15 cellular contexts compared by ENCODE assay signal in the genomic region with DNA sequence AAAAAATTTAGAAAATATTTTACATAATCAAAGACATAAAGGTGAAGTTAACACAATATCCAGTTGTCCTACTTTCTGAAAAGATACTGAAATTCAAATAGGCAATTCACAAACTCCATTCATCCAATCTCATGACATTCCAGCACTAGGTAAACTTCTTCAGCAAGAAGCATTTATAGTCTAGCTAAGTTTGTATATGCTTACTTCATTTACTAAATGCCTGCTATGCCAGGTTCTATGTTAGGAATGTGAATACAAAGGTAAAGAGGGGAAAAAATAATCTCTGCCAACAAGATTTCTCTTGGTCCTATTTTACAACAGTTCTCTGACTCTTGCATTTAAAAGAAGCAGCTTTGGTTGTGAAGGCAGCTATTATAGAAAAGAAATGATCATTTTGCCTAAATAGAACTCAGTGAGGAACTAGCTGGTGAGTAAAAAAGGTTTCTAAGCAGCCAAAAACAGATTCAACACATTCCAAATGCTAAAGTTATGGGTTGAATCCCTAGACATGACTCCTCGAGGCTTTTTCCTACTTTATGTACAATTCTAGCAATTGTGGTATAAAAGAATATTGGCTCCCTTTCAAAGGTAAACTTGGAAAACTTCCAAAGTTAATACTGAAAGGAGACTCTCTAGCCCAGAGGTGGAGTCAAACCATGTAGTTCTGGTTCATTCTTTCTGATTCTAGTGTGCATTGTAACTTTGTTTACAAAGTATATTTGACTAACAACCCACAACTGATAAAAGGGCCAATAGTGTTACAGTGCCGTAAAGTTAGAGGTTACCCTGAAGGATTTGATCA. TPM values are rescaled to one million over a fixed set of nuclear protein-coding genes. Genes with fewer than 3 reads are reported as not detected.
DNase-seq lines count a peak whose midpoint lies in the region; ATAC-seq and TF ChIP-seq lines count a peak whose summit lies in the region.
"Had no signal": no experiment of that assay in that cellular context is flagged by ENCODE, and none has a peak within 500 bp of the region (broad histone marks: within the 10 kb centered on the region; RNA-seq: fewer than 3 reads in every experiment).

No MANE protein-coding gene starts in this region.

- H3K4me3 ChIP-seq in RWPE2 (ENCODE audit: severe bottlenecking) (no peak overlapping the region), SJCRH30 (no peak overlapping the region)
- H3K4me3 ChIP-seq: BLaER1 treated with 17β-estradiol and CSF1 and Interleukin-3, amounts not matched to agents 10 nM and 100 nM; stomach had no signal

- no peaks in the 10 kb centered on the region for H3K36me3 ChIP-seq in RWPE2 (ENCODE audit: low read depth)
- no peaks in the 10 kb centered on the region for H3K36me3 ChIP-seq in SJCRH30
- H3K36me3 ChIP-seq: BLaER1 treated with 17β-estradiol and CSF1 and Interleukin-3, amounts not matched to agents 10 nM and 100 nM; stomach had no signal

- no peaks in the 10 kb centered on the region for H3K9me3 Mint-ChIP-seq in chondrocyte (ENCODE audit: low read depth)

- DNase-seq in DMS153 treated with DMSO at 0.1 percent for 48 hours (lab: John Stamatoyannopoulos, UW; ENCODE audit: unreplicated experiment) (peak; percentile 89), M059J (ENCODE audit: low read depth) (peak; percentile 63), RWPE2 (ENCODE audit: low spot score) (no peak), left lobe of liver (ENCODE audit: low spot score) (no peak), glomerular visceral epithelial cell (ENCODE audit: extremely low spot score) (no peak), SJCRH30 (no peak), chondrocyte (ENCODE audit: low spot score) (no peak)
- DNase-seq: activated naive CD4-positive, alpha-beta T cell; GF-D8; HCEC 1CT; NCI-H226; stomach had no signal

- H3K27ac Mint-ChIP-seq in chondrocyte (ENCODE audit: unreplicated experiment) = no peak overlapping the region

- H3K27ac ChIP-seq in RWPE2 (ENCODE audit: poor library complexity, severe bottlenecking) (no peak overlapping the region), SJCRH30 (no peak overlapping the region)
- H3K27ac ChIP-seq: BLaER1 treated with 17β-estradiol and CSF1 and Interleukin-3, amounts not matched to agents 10 nM and 100 nM; stomach had no signal

- H3K9me3 ChIP-seq in RWPE2 (ENCODE audit: severe bottlenecking) (no peaks in the 10 kb centered on the region), SJCRH30 (replicated peaks) (no peaks in the 10 kb centered on the region)
- H3K9me3 ChIP-seq: BLaER1 treated with 17β-estradiol and CSF1 and Interleukin-3, amounts not matched to agents 10 nM and 100 nM; stomach had no signal

- peaks cover 24% of the 10 kb centered on the region for H3K4me1 Mint-ChIP-seq in chondrocyte (ENCODE audit: low read depth)

- H3K36me3 Mint-ChIP-seq in chondrocyte (ENCODE audit: low read depth) = no peaks in the 10 kb centered on the region

- H3K4me1 ChIP-seq in RWPE2 (ENCODE audit: insufficient read depth, poor library complexity, severe bottlenecking) (peaks cover 2% of the 10 kb centered on the region), SJCRH30 (peaks cover 8% of the 10 kb centered on the region; the same call in 1 of the 2 replicates)

- H3K27me3 Mint-ChIP-seq in chondrocyte (ENCODE audit: low read depth) = peaks cover 6% of the 10 kb centered on the region

- no peak overlapping the region for H3K4me3 Mint-ChIP-seq in chondrocyte (ENCODE audit: unreplicated experiment)

- no peaks in the 10 kb centered on the region for H3K27me3 ChIP-seq in RWPE2 (ENCODE audit: insufficient read depth, poor library complexity, severe bottlenecking)
- H3K27me3 ChIP-seq in SJCRH30 = no peaks in the 10 kb centered on the region
- H3K27me3 ChIP-seq: BLaER1 treated with 17β-estradiol and CSF1 and Interleukin-3, amounts not matched to agents 10 nM and 100 nM had no signal

- TF ChIP-seq CTCF in RWPE2 (IDR thresholded peaks at IDR 0.05; ENCODE audit: poor library complexity, severe bottlenecking) = no peak
- no peak for TF ChIP-seq CTCF in chondrocyte (IDR thresholded peaks at IDR 0.05)

- ATAC-seq in RWPE2 (ENCODE audit: low read depth) (peak; percentile 45; the same call in 2 of the 3 replicates), left lobe of liver (peak; percentile 90), GM21360 (IDR thresholded peaks at IDR 0.05; ENCODE audit: unreplicated experiment) (no peak)
- ATAC-seq: sciatic nerve had no signal

RNA-seq across cellular contexts. Expression of a gene that starts 30.9 kb away (rescaled TPM):
- total RNA-seq in M059J (2014; rRNA removed; shearing (Covaris generic)) = 36.5 and 56.9 TPM in 2 replicates
- 8.6 TPM for total RNA-seq in left lobe of liver
- total RNA-seq in SJCRH30 (2014; rRNA removed; shearing (Covaris generic)) = 34.8 and 38.6 TPM in 2 replicates
- total RNA-seq in chondrocyte = 38.1 to 45.5 TPM (median 38.9 TPM) in 3 replicates

Comparison
In these comparisons a context has a peak if more than half of its experiments do, and no peak if none do; other contexts are left out.
1. DNase-seq: peak in DMS153 treated with DMSO at 0.1 percent for 48 hours (single experiment) and M059J (single experiment); none in RWPE2 (single experiment), left lobe of liver (single experiment), glomerular visceral epithelial cell (single experiment), SJCRH30 (0 of 2) and chondrocyte (single experiment).